Comparison of ENCODE assay signal across 8 cellular contexts in the genomic region with DNA sequence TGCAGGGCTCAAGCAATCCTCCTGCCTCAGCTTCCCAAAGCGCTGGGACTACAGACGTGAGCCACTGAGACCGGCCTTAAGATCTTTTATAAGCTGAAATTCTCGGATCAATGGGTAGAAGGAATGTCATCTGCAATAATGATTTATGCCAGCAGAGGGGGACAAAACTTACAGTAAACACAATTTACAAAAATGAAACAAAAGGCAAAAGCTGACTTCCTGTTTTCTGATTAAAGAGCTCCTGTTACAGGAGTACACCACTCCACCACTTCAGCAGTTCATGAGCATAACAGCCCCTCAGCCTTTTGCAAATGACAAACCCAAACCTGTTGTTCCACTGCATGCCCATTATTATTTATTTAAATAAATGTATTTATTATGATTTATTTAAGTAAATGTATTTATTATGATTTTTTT.
A peak's percentile ranks its signal among the peaks of the same experiment; 100 is the strongest.
DNase-seq lines count a peak whose midpoint lies in the region; ATAC-seq and TF ChIP-seq lines count a peak whose summit lies in the region.

No MANE protein-coding gene starts in this region.

- H3K27ac Mint-ChIP-seq in endothelial cell (ENCODE audit: unreplicated experiment): no peak overlapping the region

- H3K36me3 ChIP-seq in osteoblast (ENCODE audit: insufficient read depth, low read length): no peaks in the 10 kb centered on the region
- no peaks in the 10 kb centered on the region for H3K36me3 ChIP-seq in mesendoderm (ENCODE audit: control insufficient read depth, insufficient read depth, low read length)

- DNase-seq in CD1c-positive myeloid dendritic cell (ENCODE audit: extremely low spot score) (peak; percentile 85), NCI-H1436 (lab: John Stamatoyannopoulos, UW) (peak; percentile 71), T follicular helper cell (ENCODE audit: low read depth) (peak; percentile 4), endothelial cell (ENCODE audit: low spot score) (peak; percentile 27), osteoblast (ENCODE audit: insufficient read length, low spot score, missing footprints) (peak; percentile 85), mesendoderm (no peak)

- H4K20me1 ChIP-seq in osteoblast (ENCODE audit: insufficient read depth, low read length): no peaks in the 10 kb centered on the region

- no peak overlapping the region for H3K23ac ChIP-seq in mesendoderm (ENCODE audit: low read length)

- H3K9me3 Mint-ChIP-seq in endothelial cell (ENCODE audit: unreplicated experiment): no peaks in the 10 kb centered on the region

- H4K8ac ChIP-seq in mesendoderm (ENCODE audit: low read depth, low read length): no peak overlapping the region

- peaks cover 8% of the 10 kb centered on the region for H3K36me3 Mint-ChIP-seq in endothelial cell (ENCODE audit: low read depth, unreplicated experiment)

- no peak overlapping the region for H2BK15ac ChIP-seq in mesendoderm (replicated peaks; ENCODE audit: low read depth)

- no peak overlapping the region for H3K56ac ChIP-seq in mesendoderm (ENCODE audit: low read length)

- peaks cover 2% of the 10 kb centered on the region for H3K27me3 Mint-ChIP-seq in endothelial cell (ENCODE audit: unreplicated experiment)

- H3K4me1 Mint-ChIP-seq in endothelial cell (ENCODE audit: unreplicated experiment): no peaks in the 10 kb centered on the region

- H3K4me3 ChIP-seq in osteoblast (ENCODE audit: insufficient read depth, low read length) (no peak overlapping the region), mesendoderm (ENCODE audit: low read length) (no peak overlapping the region)

- H3K9ac ChIP-seq in mesendoderm (ENCODE audit: low read length): no peak overlapping the region

- H3K9me3 ChIP-seq in osteoblast (ENCODE audit: low read depth, low read length): no peaks in the 10 kb centered on the region

- H3K4me1 ChIP-seq in osteoblast (ENCODE audit: insufficient read depth, low read length) (peaks cover 5% of the 10 kb centered on the region), mesendoderm (ENCODE audit: control insufficient read depth, low read depth, low read length) (no peaks in the 10 kb centered on the region)

- no peak overlapping the region for H4K5ac ChIP-seq in mesendoderm (ENCODE audit: low read length)

- H3K18ac ChIP-seq in mesendoderm (ENCODE audit: low read length): no peak overlapping the region

- no CpG with 5 or more reads among the region's 4 CpGs for WGBS in mesendoderm (ENCODE audit: extremely low coverage, insufficient coverage, low lambda C conversion rate)

- H2BK5ac ChIP-seq in mesendoderm (ENCODE audit: low read length): no peak overlapping the region

- no peaks in the 10 kb centered on the region for H3K79me1 ChIP-seq in mesendoderm (ENCODE audit: low read length)

- no peak overlapping the region for H2BK120ac ChIP-seq in mesendoderm (ENCODE audit: low read depth, low read length)

- H3K4me2 ChIP-seq in osteoblast (ENCODE audit: insufficient read depth, low read length) (peak overlapping the region; percentile 59), mesendoderm (ENCODE audit: low read length) (no peak overlapping the region)

- H3K79me2 ChIP-seq in osteoblast (ENCODE audit: insufficient read depth, low read length) (no peaks in the 10 kb centered on the region), mesendoderm (ENCODE audit: control insufficient read depth, insufficient read depth, low read length) (no peaks in the 10 kb centered on the region)

- H2AFZ ChIP-seq in osteoblast (ENCODE audit: low read length): no peak overlapping the region

- H3K27ac ChIP-seq in osteoblast (ENCODE audit: low read depth, low read length): no peak overlapping the region
- H3K27ac ChIP-seq in mesendoderm (ENCODE audit: low read depth, low read length): no peak overlapping the region

- H2AK5ac ChIP-seq in mesendoderm (ENCODE audit: low read length): no peak overlapping the region

- ATAC-seq in GM18499 (IDR thresholded peaks at IDR 0.05; ENCODE audit: insufficient read depth, unreplicated experiment) (peak; percentile 77), HG02798 (IDR thresholded peaks at IDR 0.05; ENCODE audit: poor library complexity, unreplicated experiment) (peak; percentile 82)

- peak; percentile 88 for TF ChIP-seq CTCF in endothelial cell (IDR thresholded peaks at IDR 0.05; ENCODE audit: unreplicated experiment)
- TF ChIP-seq CTCF in osteoblast (IDR thresholded peaks at IDR 0.05; ENCODE audit: extremely low read depth, low read depth, low read length): peak; percentile 69

- no peak overlapping the region for H3K4ac ChIP-seq in mesendoderm (ENCODE audit: low read depth, low read length)

- no peak overlapping the region for H3K4me3 Mint-ChIP-seq in endothelial cell (ENCODE audit: unreplicated experiment)

- H3K27me3 ChIP-seq in osteoblast (ENCODE audit: insufficient read depth, low read length) (no peaks in the 10 kb centered on the region), mesendoderm (ENCODE audit: insufficient read depth, low read length, poor library complexity) (no peaks in the 10 kb centered on the region)
